8 cellular contexts compared by ENCODE assay signal in genomic region chr11:4093519-4094347, GRCh38. TPM values are rescaled to one million over a fixed set of nuclear protein-coding genes. Genes with fewer than 3 reads are reported as not detected.
DNase-seq lines count a peak whose midpoint lies in the region; ATAC-seq and TF ChIP-seq lines count a peak whose summit lies in the region.

No MANE protein-coding gene starts in this region.

- in situ Hi-C loops in astrocyte of the spinal cord (cut with HindIII; ENCODE audit: low sequenced_read_pairs) = no loop called here

- H3K27me3 ChIP-seq in CD4-positive, CD25-positive, alpha-beta regulatory T cell (ENCODE audit: control insufficient read depth, insufficient read depth, low read length) = no peaks in the 10 kb centered on the region
- H3K27me3 ChIP-seq in left lung (no peaks in the 10 kb centered on the region), tibial artery (no peaks in the 10 kb centered on the region)

- TF ChIP-seq CTCF in astrocyte of the spinal cord (IDR thresholded peaks at IDR 0.05; ENCODE audit: low read depth, low read length) (no peak), left lung (IDR thresholded peaks at IDR 0.05) (no peak), tibial artery (IDR thresholded peaks at IDR 0.05) (no peak)

- peaks cover 12% of the 10 kb centered on the region for H3K36me3 Mint-ChIP-seq in CD4-positive, CD25-positive, alpha-beta regulatory T cell

- DNase-seq in CD4-positive, CD25-positive, alpha-beta regulatory T cell = no peak
- peak; percentile 59 for DNase-seq in HT-29 (ENCODE audit: low spot score)
- DNase-seq in astrocyte of the spinal cord (ENCODE audit: low read depth, low spot score) = no peak
- DNase-seq in left lung = no peak
- DNase-seq in tibial artery = no peak
- DNase-seq in NCI-H82 (lab: John Stamatoyannopoulos, UW) = no peak

- H3K27ac ChIP-seq in CD4-positive, CD25-positive, alpha-beta regulatory T cell (ENCODE audit: insufficient read depth, low read length, poor library complexity, severe bottlenecking) = peak overlapping the region; percentile 95
- H3K27ac ChIP-seq in left lung (peak overlapping the region; percentile 92 to 94), tibial artery (peak overlapping the region; percentile 85 to 86)

- H3K4me3 ChIP-seq in CD4-positive, CD25-positive, alpha-beta regulatory T cell (ENCODE audit: low read depth, low read length) = peak overlapping the region; percentile 93
- H3K4me3 ChIP-seq in astrocyte of the spinal cord (ENCODE audit: low read depth, low read length) (peak overlapping the region; percentile 80), left lung (peak overlapping the region; percentile 75 to 84), tibial artery (peak overlapping the region; percentile 65 to 68)

- peaks cover 0 to 1% (median 0%) of the 10 kb centered on the region in 7 donors for H3K9me3 Mint-ChIP-seq in CD4-positive, CD25-positive, alpha-beta regulatory T cell

- H3K36me3 ChIP-seq in CD4-positive, CD25-positive, alpha-beta regulatory T cell (ENCODE audit: control insufficient read depth, insufficient read depth, low read length) = no peaks in the 10 kb centered on the region
- H3K36me3 ChIP-seq in left lung (peaks cover 0 to 14% of the 10 kb centered on the region in 2 donors), tibial artery (peaks cover 0 to 32% (median 17%) of the 10 kb centered on the region in 3 donors)

- peak overlapping the region; percentile 98 to 100 (median 99) for H3K27ac Mint-ChIP-seq in CD4-positive, CD25-positive, alpha-beta regulatory T cell

- H3K9me3 ChIP-seq in CD4-positive, CD25-positive, alpha-beta regulatory T cell (ENCODE audit: control insufficient read depth in 2 of 2, low read length in 2 of 2) = no peaks in the 10 kb centered on the region
- no peaks in the 10 kb centered on the region for H3K9me3 ChIP-seq in left lung
- H3K9me3 ChIP-seq in tibial artery = no peaks in the 10 kb centered on the region

- H3K27me3 Mint-ChIP-seq in CD4-positive, CD25-positive, alpha-beta regulatory T cell = no peaks in the 10 kb centered on the region

- H3K4me1 ChIP-seq in CD4-positive, CD25-positive, alpha-beta regulatory T cell (ENCODE audit: control insufficient read depth, insufficient read depth, low read length, poor library complexity, severe bottlenecking) = peaks cover 80% of the 10 kb centered on the region
- H3K4me1 ChIP-seq in left lung (peaks cover 0 to 29% of the 10 kb centered on the region in 2 donors), tibial artery (peaks cover 0 to 24% (median 11%) of the 10 kb centered on the region in 4 donors)

- H3K4me1 Mint-ChIP-seq in CD4-positive, CD25-positive, alpha-beta regulatory T cell = peaks cover 30 to 91% (median 59%) of the 10 kb centered on the region in 4 donors

- no peak for ATAC-seq in CD4-positive, CD25-positive, alpha-beta regulatory T cell (ENCODE audit: low read depth in 2 of 2)
- ATAC-seq in left lung = no peak
- ATAC-seq in HG03108 (IDR thresholded peaks at IDR 0.05; ENCODE audit: unreplicated experiment) = no peak
- no peak for ATAC-seq in GM21528 (IDR thresholded peaks at IDR 0.05; ENCODE audit: low FRiP score, unreplicated experiment)

- intact Hi-C loops in left lung (cut with DNase I) = no loop called here
- intact Hi-C loops in tibial artery (cut with DNase I; ENCODE audit: low total_unique reads) = loop anchor here (5.0 kb wide), 1 partner anchor 251 kb away; the partner anchor contains the start of gene RHOG

- peak overlapping the region; percentile 98 to 100 (median 99) for H3K4me3 Mint-ChIP-seq in CD4-positive, CD25-positive, alpha-beta regulatory T cell

RNA-seq across cellular contexts. Expression of gene RRM1, which starts 0.9 kb away (rescaled TPM):
- total RNA-seq in CD4-positive, CD25-positive, alpha-beta regulatory T cell = 76.9 TPM
- polyA plus RNA-seq in CD4-positive, CD25-positive, alpha-beta regulatory T cell = 10 to 100 TPM; 52.3 to 83.3 (median 60.7) TPM
- 95.1 and 97.4 TPM in 2 replicates for total RNA-seq in HT-29 (2014; rRNA removed; shearing (Covaris generic))
- 10 to 100 TPM; 46.0 to 51.8 TPM for total RNA-seq in left lung
